In the genomic region with DNA sequence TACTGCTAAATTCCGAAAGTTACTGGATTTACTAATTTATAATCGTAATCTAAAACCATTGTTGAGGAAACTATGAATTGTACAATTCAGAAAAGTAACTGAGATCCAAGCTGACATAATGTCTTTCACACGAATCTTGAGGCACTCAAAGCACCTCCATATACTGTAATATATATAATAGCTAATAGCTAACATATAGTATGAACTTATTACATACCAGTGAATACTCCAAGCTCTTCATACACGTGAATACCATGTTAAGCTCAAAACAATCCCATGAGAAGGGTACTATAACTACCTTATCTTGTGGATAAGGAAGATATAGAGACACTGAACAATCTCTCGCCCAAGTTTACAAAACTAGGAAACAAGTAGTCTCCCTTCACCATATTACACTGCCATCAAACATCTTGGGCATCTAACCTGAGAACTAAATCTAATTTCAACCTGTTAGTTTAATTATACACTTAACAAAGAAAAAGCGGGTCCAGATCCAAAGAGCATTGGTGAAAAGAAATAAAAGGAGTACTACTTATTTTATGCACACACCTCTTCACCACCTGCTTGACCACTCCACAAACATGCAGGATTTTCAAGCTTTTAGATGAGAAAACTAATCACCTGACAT, we compare ENCODE assay signal across 8 cellular contexts. TPM values are rescaled to one million over a fixed set of nuclear protein-coding genes. Genes with fewer than 3 reads are reported as not detected.
DNase-seq lines count a peak whose midpoint lies in the region; ATAC-seq and TF ChIP-seq lines count a peak whose summit lies in the region.

No MANE protein-coding gene starts in this region.

- WGBS in esophagus squamous epithelium, 2 donors, result 24 to 29% methylated on average over 6 of the region's 6 CpGs

- H3K4me3 ChIP-seq in H7 (ENCODE audit: insufficient read depth, low read depth, low read length), result peak overlapping the region; percentile 64
- H3K4me3 ChIP-seq in SJCRH30, result peak overlapping the region; percentile 80
- H3K4me3 ChIP-seq in esophagus squamous epithelium, result peak overlapping the region; percentile 57 to 82 (median 74)
- peak overlapping the region; percentile 76 for H3K4me3 ChIP-seq in skeletal muscle cell (ENCODE audit: low read depth, low read length)

- H3K9me3 ChIP-seq in SJCRH30 (replicated peaks), result no peaks in the 10 kb centered on the region
- H3K9me3 ChIP-seq in esophagus squamous epithelium, result no peaks in the 10 kb centered on the region

- intact Hi-C loops in esophagus squamous epithelium (cut with DNase I), result loop anchor here (10.0 kb wide), 1 partner anchor 56 kb away; no protein-coding TSS in a partner anchor

- ATAC-seq in HG03135 (IDR thresholded peaks at IDR 0.05; ENCODE audit: unreplicated experiment) (no peak), GM18498 (IDR thresholded peaks at IDR 0.05; ENCODE audit: unreplicated experiment) (no peak)

- H3K27me3 ChIP-seq in H7 (ENCODE audit: control insufficient read depth, insufficient read depth, low read length) (no peaks in the 10 kb centered on the region), SJCRH30 (no peaks in the 10 kb centered on the region), esophagus squamous epithelium (no peaks in the 10 kb centered on the region)

- H3K36me3 ChIP-seq in H7 (replicated peaks; ENCODE audit: control insufficient read depth, insufficient read depth, low read length), result peaks cover 5% of the 10 kb centered on the region
- H3K36me3 ChIP-seq in SJCRH30, result peaks cover 8% of the 10 kb centered on the region
- peaks cover 0 to 30% (median 0%) of the 10 kb centered on the region in 3 donors for H3K36me3 ChIP-seq in esophagus squamous epithelium

- no peak for TF ChIP-seq CTCF in esophagus squamous epithelium (IDR thresholded peaks at IDR 0.05)

- TF ChIP-seq POLR2A in esophagus squamous epithelium (IDR thresholded peaks at IDR 0.05), result no peak

- H3K27ac ChIP-seq in SJCRH30, result peak overlapping the region; percentile 99; the same call in 1 of the 2 replicates
- H3K27ac ChIP-seq in esophagus squamous epithelium, result peak overlapping the region; percentile 92 to 97 (median 96)

- no peaks in the 10 kb centered on the region for H3K4me1 ChIP-seq in SJCRH30
- H3K4me1 ChIP-seq in esophagus squamous epithelium, result peaks cover 12 to 45% (median 18%) of the 10 kb centered on the region in 3 donors

- DNase-seq in H7 (no peak), SJCRH30 (peak in 1 of 2 experiments; percentile 7), esophagus squamous epithelium (lab: John Stamatoyannopoulos, UW) (no peak), skeletal muscle cell (ENCODE audit: low read depth) (no peak), SW 1271 (lab: John Stamatoyannopoulos, UW) (no peak)
- DNase-seq in activated effector memory CD4-positive, alpha-beta T cell treated with Interleukin-2 at 50 U/mL for 16 hours, result no peak

RNA-seq across cellular contexts. Expression of a gene that starts 1.0 kb away (rescaled TPM):
- 26.4 and 27.7 TPM in 2 replicates for total RNA-seq in H7 (2014; rRNA removed; shearing (Covaris generic))
- total RNA-seq in SJCRH30 (2014; rRNA removed; shearing (Covaris generic)), result 19.1 and 20.1 TPM in 2 replicates
- 10 to 100 TPM in 1 of 4 donors, 1 to 10 TPM in 3; 2.5 to 11.6 (median 6.1) TPM for total RNA-seq in esophagus squamous epithelium

RNA-seq across cellular contexts. Expression of a gene that starts 1.5 kb away (rescaled TPM):
- total RNA-seq in H7 (2014; rRNA removed; shearing (Covaris generic)), result 65.2 and 91.2 TPM in 2 replicates
- 74.1 and 92.5 TPM in 2 replicates for total RNA-seq in SJCRH30 (2014; rRNA removed; shearing (Covaris generic))
- total RNA-seq in esophagus squamous epithelium, result 10 to 100 TPM in 2 of 4 donors, 1 to 10 TPM in 2; 3.2 to 23.7 (median 11.1) TPM

RNA-seq across cellular contexts. Expression of a gene that starts 21.5 kb away (rescaled TPM):
- 374 and 490 TPM in 2 replicates for total RNA-seq in H7 (2014; rRNA removed; shearing (Covaris generic))
- 199 and 202 TPM in 2 replicates for total RNA-seq in SJCRH30 (2014; rRNA removed; shearing (Covaris generic))
- total RNA-seq in esophagus squamous epithelium, result 100 to 1,000 TPM in 1 of 4 donors, 10 to 100 TPM in 3; 51.8 to 112 (median 69.2) TPM

RNA-seq across cellular contexts. Expression of a gene that starts 46.5 kb away (rescaled TPM):
- 61.4 and 72.8 TPM in 2 replicates for total RNA-seq in H7 (2014; rRNA removed; shearing (Covaris generic))
- total RNA-seq in SJCRH30 (2014; rRNA removed; shearing (Covaris generic)), result 40.6 and 42.2 TPM in 2 replicates
- 10 to 100 TPM; 20.8 to 55.3 (median 44.8) TPM for total RNA-seq in esophagus squamous epithelium
